15 cellular contexts compared by ENCODE assay signal in genomic region chr15:98722209-98722608, GRCh38.
"Had no signal": no experiment of that assay in that cellular context is flagged by ENCODE, and none has a peak within 500 bp of the region (broad histone marks: within the 10 kb centered on the region; RNA-seq: fewer than 3 reads in every experiment).

No MANE protein-coding gene starts in this region.

- DNase-seq: activated naive CD4-positive, alpha-beta T cell treated with anti-CD3 and anti-CD28 coated beads, Interleukin-2, amount 50 U/mL, for 16 hours; effector CD4-positive, alpha-beta T cell; hippocampal formation; ovary; stimulated activated CD4-positive, alpha-beta T cell treated with anti-CD3 and anti-CD28 coated beads, Interleukin-4, amount 100 ng/mL, for 4 hours; stomach; uterus had no signal

- H3K27me3 ChIP-seq: ascending aorta, cardiac muscle cell, ovary, stomach, uterus had no signal

- H3K9me3 Mint-ChIP-seq: activated T-helper 2 cell treated with anti-CD3 and anti-CD28 coated beads, Interferon-gamma antibody, Interleukin-2, Interleukin-4, amounts not matched to agents 10 μg/mL and 5 μg/mL and 100 μg/mL, durations not matched to agents 14 hours and 24 hours and 36 hours; neural crest cell; T-helper 2 cell treated with Interferon-gamma antibody and Interleukin-4, amounts not matched to agents 5 μg/mL and 100 μg/mL, for 36 hours had no signal

- H3K36me3 ChIP-seq: ascending aorta, cardiac muscle cell, ovary, stomach, thoracic aorta, uterus had no signal

- H3K4me3 Mint-ChIP-seq: neural crest cell; T-helper 2 cell treated with Interferon-gamma antibody and Interleukin-4, amounts not matched to agents 5 μg/mL and 100 μg/mL, for 36 hours had no signal

- H3K27ac ChIP-seq: ascending aorta, cardiac muscle cell, ovary, thoracic aorta, uterus had no signal

- H3K27ac Mint-ChIP-seq: activated T-helper 2 cell treated with anti-CD3 and anti-CD28 coated beads, Interferon-gamma antibody, Interleukin-2, Interleukin-4, amounts not matched to agents 10 μg/mL and 5 μg/mL and 100 μg/mL, durations not matched to agents 14 hours and 24 hours and 36 hours; T-helper 2 cell treated with Interferon-gamma antibody and Interleukin-4, amounts not matched to agents 5 μg/mL and 100 μg/mL, for 36 hours had no signal

- ATAC-seq: activated CD4-positive, CD25-positive, alpha-beta regulatory T cell treated with anti-CD3 and anti-CD28 coated beads, Interleukin-2, amount 50 U/mL, for 24 hours had no signal

- H3K9me3 ChIP-seq: ascending aorta, ovary, stomach, thoracic aorta, uterus had no signal

- H3K4me3 ChIP-seq: ascending aorta, cardiac muscle cell, coronary artery, ovary, stomach, thoracic aorta, uterus had no signal
